ENCODE assay signal across 10 cellular contexts in genomic region chr11:65169164-65169641, GRCh38. TPM values are rescaled to one million over a fixed set of nuclear protein-coding genes. Genes with fewer than 3 reads are reported as not detected.
DNase-seq lines count a peak whose midpoint lies in the region; ATAC-seq and TF ChIP-seq lines count a peak whose summit lies in the region.
"Had no signal": no experiment of that assay in that cellular context is flagged by ENCODE, and none has a peak within 500 bp of the region (broad histone marks: within the 10 kb centered on the region; RNA-seq: fewer than 3 reads in every experiment).

No MANE protein-coding gene starts in this region.

- H3K27me3 Mint-ChIP-seq in CD14-positive monocyte (ENCODE audit: low read depth in 3 of 3), result peaks cover 1 to 8% (median 2%) of the 10 kb centered on the region in 3 donors
- no peaks in the 10 kb centered on the region for H3K27me3 Mint-ChIP-seq in activated CD4-positive, alpha-beta memory T cell treated with anti-CD3 and anti-CD28 coated beads for 36 hours

- DNase-seq in CD14-positive monocyte (ENCODE audit: low spot score) (peak; percentile 33), HL-60 (ENCODE audit: low read depth in 1 of 2, low spot score in 1 of 2) (peak in 1 of 2 experiments; percentile 32), left kidney (ENCODE audit: low read depth, low spot score) (peak; percentile 22), NK-92 (lab: John Stamatoyannopoulos, UW; ENCODE audit: unreplicated experiment) (no peak)
- DNase-seq in activated CD4-positive, alpha-beta memory T cell treated with anti-CD3 and anti-CD28 coated beads for 36 hours, result no peak
- DNase-seq: activated effector memory CD4-positive, alpha-beta T cell treated with Interleukin-2 at 50 U/mL for 16 hours; nucleus accumbens had no signal

- no peaks in the 10 kb centered on the region for H3K27me3 ChIP-seq in HL-60 (ENCODE audit: insufficient read depth, poor library complexity, severe bottlenecking)

- no peaks in the 10 kb centered on the region for H3K9me3 Mint-ChIP-seq in CD14-positive monocyte
- no peaks in the 10 kb centered on the region for H3K9me3 Mint-ChIP-seq in activated CD4-positive, alpha-beta memory T cell treated with anti-CD3 and anti-CD28 coated beads for 36 hours

- POLR2A ChIA-PET in activated CD4-positive, alpha-beta memory T cell treated with anti-CD3 and anti-CD28 coated beads for 36 hours (lab: Charles Lee), result interaction anchor here (1.4 kb wide), 1 partner anchor 12 kb away, joined by 3 read pairs; the partner anchor contains the start of gene CAPN1

- peak overlapping the region; percentile 0 to 89 (median 66) for H3K27ac Mint-ChIP-seq in CD14-positive monocyte
- H3K27ac Mint-ChIP-seq in activated CD4-positive, alpha-beta memory T cell treated with anti-CD3 and anti-CD28 coated beads for 36 hours, result peak overlapping the region; percentile 14

- H3K4me3 Mint-ChIP-seq in CD14-positive monocyte, result no peak overlapping the region
- no peak overlapping the region for H3K4me3 Mint-ChIP-seq in activated CD4-positive, alpha-beta memory T cell treated with anti-CD3 and anti-CD28 coated beads for 36 hours

- H3K4me3 ChIP-seq in HL-60 (replicated peaks; ENCODE audit: insufficient read depth, low read length), result no peak overlapping the region

- ATAC-seq in GM21447 (IDR thresholded peaks at IDR 0.05; ENCODE audit: unreplicated experiment), result no peak
- no peak for ATAC-seq in HG02763 (IDR thresholded peaks at IDR 0.05; ENCODE audit: unreplicated experiment)
- no peak for ATAC-seq in GM21423 (IDR thresholded peaks at IDR 0.05; ENCODE audit: unreplicated experiment)

- H3K36me3 Mint-ChIP-seq in CD14-positive monocyte, result no peaks in the 10 kb centered on the region
- no peaks in the 10 kb centered on the region for H3K36me3 Mint-ChIP-seq in activated CD4-positive, alpha-beta memory T cell treated with anti-CD3 and anti-CD28 coated beads for 36 hours

- H3K27ac ChIP-seq in HL-60 (replicated peaks), result peak overlapping the region; percentile 56

- peaks cover 11% of the 10 kb centered on the region for H3K4me1 Mint-ChIP-seq in CD14-positive monocyte
- peaks cover 3% of the 10 kb centered on the region for H3K4me1 Mint-ChIP-seq in activated CD4-positive, alpha-beta memory T cell treated with anti-CD3 and anti-CD28 coated beads for 36 hours (ENCODE audit: low read depth)

- CTCF ChIA-PET in activated CD4-positive, alpha-beta memory T cell treated with anti-CD3 and anti-CD28 coated beads for 36 hours (lab: Charles Lee), result no interaction called here

- intact Hi-C loops in CD14-positive monocyte (cut with micrococcal nuclease), result no loop called here
- intact Hi-C loops in activated CD4-positive, alpha-beta memory T cell treated with anti-CD3 and anti-CD28 coated beads for 36 hours (cut with micrococcal nuclease), result no loop called here

- no peak for TF ChIP-seq CTCF in CD14-positive monocyte (IDR thresholded peaks at IDR 0.05)
- no peak for TF ChIP-seq CTCF in HL-60 (IDR thresholded peaks at IDR 0.05; ENCODE audit: insufficient read depth, low read length)

RNA-seq across cellular contexts. Expression of gene SPDYC, which starts 0.8 kb away (rescaled TPM):
- under 1 TPM in 1 of 2 donors, not detected in 1; 0.64 TPM for polyA plus RNA-seq in CD14-positive monocyte
- total RNA-seq in activated CD4-positive, alpha-beta memory T cell treated with anti-CD3 and anti-CD28 coated beads for 36 hours, result not detected

RNA-seq across cellular contexts. Expression of gene CAPN1, which starts 12.5 kb away (rescaled TPM):
- 100 to 1,000 TPM; 129 to 140 TPM for polyA plus RNA-seq in CD14-positive monocyte
- 100 to 1,000 TPM; 111 to 116 TPM for total RNA-seq in activated CD4-positive, alpha-beta memory T cell treated with anti-CD3 and anti-CD28 coated beads for 36 hours

RNA-seq across cellular contexts. Expression of gene SYVN1, which starts 34.9 kb away (rescaled TPM):
- 1 to 10 TPM; 3.5 to 6.4 TPM for polyA plus RNA-seq in CD14-positive monocyte
- total RNA-seq in activated CD4-positive, alpha-beta memory T cell treated with anti-CD3 and anti-CD28 coated beads for 36 hours, result 10 to 100 TPM; 24.5 to 26.2 TPM

RNA-seq across cellular contexts. Expression of gene MRPL49, which starts 47.1 kb away (rescaled TPM):
- polyA plus RNA-seq in CD14-positive monocyte, result 10 to 100 TPM; 32.7 to 33.9 TPM
- 10 to 100 TPM; 48.5 to 52.5 TPM for total RNA-seq in activated CD4-positive, alpha-beta memory T cell treated with anti-CD3 and anti-CD28 coated beads for 36 hours

RNA-seq across cellular contexts. Expression of gene FAU, which starts 47.3 kb away (rescaled TPM):
- 100 to 1,000 TPM; 668 to 799 TPM for polyA plus RNA-seq in CD14-positive monocyte
- total RNA-seq in activated CD4-positive, alpha-beta memory T cell treated with anti-CD3 and anti-CD28 coated beads for 36 hours, result 1,000 to 10,000 TPM; 1,138 to 1,149 TPM

Comparison
In these comparisons a context has a peak if more than half of its experiments do, and no peak if none do; other contexts are left out.
1. DNase-seq: peak in CD14-positive monocyte (single experiment) and left kidney (single experiment); none in activated CD4-positive, alpha-beta memory T cell treated with anti-CD3 and anti-CD28 coated beads for 36 hours (single experiment) and NK-92 (single experiment).